In genomic region chr2:32264422-32265149, GRCh38 we compare ENCODE assay signal across 8 cellular contexts.
DNase-seq lines count a peak whose midpoint lies in the region; ATAC-seq and TF ChIP-seq lines count a peak whose summit lies in the region.

Gene NLRC4, minus strand, starts transcription at chr2:32264886. Its CDS starts 8,111 bp downstream, at chr2:32256775.

- peak within 1 kb of the TSS; percentile 11 for H3K4me3 ChIP-seq in parathyroid adenoma (ENCODE audit: low read depth, low read length)

- H3K4me1 ChIP-seq in parathyroid adenoma = no peaks in the 10 kb centered on the region

- no peak for DNase-seq in activated T-cell treated with anti-CD3 and anti-CD28 coated beads, Interleukin-2, amount 50 U/mL, for 24 hours
- DNase-seq in activated T-cell treated with anti-CD3 and anti-CD28 coated beads, Interleukin-2, amount 50 U/mL, for 48 hours = no peak
- no peak for DNase-seq in NCI-H510A treated with DMSO at 0.1 percent for 48 hours (lab: John Stamatoyannopoulos, UW)
- no peak for DNase-seq in activated effector memory CD4-positive, alpha-beta T cell treated with Interleukin-2 at 50 U/mL for 16 hours
- no peak for DNase-seq in activated CD4-positive, CD25-positive, alpha-beta regulatory T cell treated with anti-CD3 and anti-CD28 coated beads, Interleukin-2, amount 50 U/mL, for 72 hours

- no peaks in the 10 kb centered on the region for H3K27me3 Mint-ChIP-seq in activated T-cell treated with anti-CD3 and anti-CD28 coated beads, Interleukin-2, amount 50 U/mL, for 24 hours
- H3K27me3 Mint-ChIP-seq in T-helper 1 cell treated with Interleukin-12 subunit alpha and Interleukin-12 subunit beta and Interleukin-4 antibody, amounts not matched to agents 30 μg/mL and 1 μg/mL, for 36 hours (ENCODE audit: low read depth) = no peaks in the 10 kb centered on the region

- no peaks in the 10 kb centered on the region for H3K36me3 Mint-ChIP-seq in activated T-cell treated with anti-CD3 and anti-CD28 coated beads, Interleukin-2, amount 50 U/mL, for 24 hours (ENCODE audit: low read depth)
- H3K36me3 Mint-ChIP-seq in T-helper 1 cell treated with Interleukin-12 subunit alpha and Interleukin-12 subunit beta and Interleukin-4 antibody, amounts not matched to agents 30 μg/mL and 1 μg/mL, for 36 hours (ENCODE audit: low read depth) = no peaks in the 10 kb centered on the region

- no peak within 1 kb of the TSS for H3K9ac ChIP-seq in parathyroid adenoma

- H3K9me3 ChIP-seq in parathyroid adenoma (ENCODE audit: control insufficient read depth, low read length) = no peaks in the 10 kb centered on the region

- H3K4me3 Mint-ChIP-seq in activated T-cell treated with anti-CD3 and anti-CD28 coated beads, Interleukin-2, amount 50 U/mL, for 24 hours = no peak within 1 kb of the TSS
- H3K4me3 Mint-ChIP-seq in T-helper 1 cell treated with Interleukin-12 subunit alpha and Interleukin-12 subunit beta and Interleukin-4 antibody, amounts not matched to agents 30 μg/mL and 1 μg/mL, for 36 hours = peak within 1 kb of the TSS; percentile 37

- peaks cover 6% of the 10 kb centered on the region for H3K4me1 Mint-ChIP-seq in activated T-cell treated with anti-CD3 and anti-CD28 coated beads, Interleukin-2, amount 50 U/mL, for 24 hours (ENCODE audit: low read depth)
- peaks cover 8% of the 10 kb centered on the region for H3K4me1 Mint-ChIP-seq in T-helper 1 cell treated with Interleukin-12 subunit alpha and Interleukin-12 subunit beta and Interleukin-4 antibody, amounts not matched to agents 30 μg/mL and 1 μg/mL, for 36 hours (ENCODE audit: low read depth)

- no peak within 1 kb of the TSS for H3K27ac ChIP-seq in parathyroid adenoma

- ATAC-seq in HG03066 (IDR thresholded peaks at IDR 0.05; ENCODE audit: low read depth, unreplicated experiment) = peak; percentile 91

- H3K27me3 ChIP-seq in parathyroid adenoma (ENCODE audit: control insufficient read depth, insufficient read depth, low read length) = no peaks in the 10 kb centered on the region

- no peak within 1 kb of the TSS for H3K4me2 ChIP-seq in parathyroid adenoma (ENCODE audit: low read length)

- H2AFZ ChIP-seq in parathyroid adenoma = no peak within 1 kb of the TSS

- H3K27ac Mint-ChIP-seq in activated T-cell treated with anti-CD3 and anti-CD28 coated beads, Interleukin-2, amount 50 U/mL, for 24 hours = peak within 1 kb of the TSS; percentile 36
- H3K27ac Mint-ChIP-seq in T-helper 1 cell treated with Interleukin-12 subunit alpha and Interleukin-12 subunit beta and Interleukin-4 antibody, amounts not matched to agents 30 μg/mL and 1 μg/mL, for 36 hours = peak within 1 kb of the TSS; percentile 88

- H3K36me3 ChIP-seq in parathyroid adenoma (ENCODE audit: control insufficient read depth, insufficient read depth, low read length) = no peaks in the 10 kb centered on the region

- no peaks in the 10 kb centered on the region for H3K79me2 ChIP-seq in parathyroid adenoma

- no peaks in the 10 kb centered on the region for H3K9me3 Mint-ChIP-seq in activated T-cell treated with anti-CD3 and anti-CD28 coated beads, Interleukin-2, amount 50 U/mL, for 24 hours
- no peaks in the 10 kb centered on the region for H3K9me3 Mint-ChIP-seq in T-helper 1 cell treated with Interleukin-12 subunit alpha and Interleukin-12 subunit beta and Interleukin-4 antibody, amounts not matched to agents 30 μg/mL and 1 μg/mL, for 36 hours

- no peak for TF ChIP-seq CTCF in parathyroid adenoma (IDR thresholded peaks at IDR 0.05)
